In the genomic region with DNA sequence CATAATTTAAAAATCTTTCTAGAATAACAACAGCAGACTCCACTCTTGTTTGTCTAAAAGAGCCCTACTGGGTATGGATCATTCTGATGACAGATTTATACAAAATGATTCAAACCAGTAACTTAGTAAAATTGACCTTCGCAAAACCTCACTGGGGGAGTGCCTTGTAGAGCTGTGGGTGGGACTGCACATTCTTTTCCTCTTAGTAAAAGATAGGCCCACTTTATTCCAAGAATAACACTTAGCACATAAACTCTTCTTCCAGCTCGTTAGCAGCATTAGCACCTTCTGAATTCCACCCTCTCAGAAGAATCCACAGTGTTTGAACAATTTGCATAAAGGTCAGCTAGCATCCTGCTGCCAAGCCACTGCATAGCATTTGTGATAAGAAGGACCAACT, we compare ENCODE assay signal across 2 cellular contexts.
TF ChIP-seq lines count a peak whose summit lies in the region.

No MANE protein-coding gene starts in this region.

TF ChIP-seq in HEK293, 187 proteins besides CTCF, POLR2A, EP300 and RAD21 (continues in another document):
- TF ChIP-seq ZNF580 (tag by site-specific recombination; IDR thresholded peaks at IDR 0.05) (no peak), KLF7 (tag by site-specific recombination; IDR thresholded peaks at IDR 0.05; ENCODE audit: borderline replicate concordance) (no peak), ZNF391 (tag by site-specific recombination; IDR thresholded peaks at IDR 0.05; ENCODE audit: borderline replicate concordance, low read depth) (no peak), ZNF596 (tag by site-specific recombination; IDR thresholded peaks at IDR 0.05) (peak; percentile 30; the same call in 1 of the 2 replicates), KLF1 (tag by site-specific recombination; IDR thresholded peaks at IDR 0.05) (peak; percentile 38; the same call in 1 of the 2 replicates), ZFHX2 (tag by site-specific recombination; conservative IDR thresholded peaks at IDR 0.05) (0 out of 2 replicates have a peak, but pooled peaks have one; percentile 22), ZFP37 (tag by site-specific recombination; IDR thresholded peaks at IDR 0.05) (no peak), WT1 (tag by site-specific recombination; IDR thresholded peaks at IDR 0.05) (peak; percentile 54), ZNF404 (tag by site-specific recombination; IDR thresholded peaks at IDR 0.05) (no peak), ZSCAN5A (tag by site-specific recombination; IDR thresholded peaks at IDR 0.05) (no peak), PRDM6 (tag by site-specific recombination; IDR thresholded peaks at IDR 0.05) (peak; percentile 70), ZFP3 (tag by site-specific recombination; IDR thresholded peaks at IDR 0.05; ENCODE audit: low read depth) (no peak), ZNF354C (tag by site-specific recombination; IDR thresholded peaks at IDR 0.05; ENCODE audit: borderline replicate concordance, low read depth) (no peak), GLIS1 (tag by site-specific recombination; IDR thresholded peaks at IDR 0.05) (peak; percentile 77), ZNF311 (tag by site-specific recombination; IDR thresholded peaks at IDR 0.05; ENCODE audit: borderline replicate concordance) (no peak), YY1 (tag by site-specific recombination; IDR thresholded peaks at IDR 0.05) (no peak), PRDM1 (tag by site-specific recombination; IDR thresholded peaks at IDR 0.05) (no peak), KLF10 (tag by site-specific recombination; IDR thresholded peaks at IDR 0.05) (peak; percentile 68; the same call in 1 of the 2 replicates), ZNF623 (tag by site-specific recombination; IDR thresholded peaks at IDR 0.05) (no peak), ZNF138 (tag by site-specific recombination; IDR thresholded peaks at IDR 0.05; ENCODE audit: borderline replicate concordance) (no peak), FEZF1 (tag by site-specific recombination; IDR thresholded peaks at IDR 0.05) (peak; percentile 73), ZNF843 (tag by site-specific recombination; IDR thresholded peaks at IDR 0.05) (no peak), ZNF248 (tag by site-specific recombination; IDR thresholded peaks at IDR 0.05) (no peak), ZNF19 (tag by site-specific recombination; IDR thresholded peaks at IDR 0.05; ENCODE audit: low read depth) (no peak), KLF8 (tag by site-specific recombination; IDR thresholded peaks at IDR 0.05) (0 out of 2 replicates have a peak, but pooled peaks have one; percentile 26), ZNF324 (tag by site-specific recombination; IDR thresholded peaks at IDR 0.05) (no peak), ZNF544 (tag by site-specific recombination; IDR thresholded peaks at IDR 0.05) (no peak), ZFP69B (tag by site-specific recombination; IDR thresholded peaks at IDR 0.05) (no peak), ZNF510 (tag by site-specific recombination; IDR thresholded peaks at IDR 0.05; ENCODE audit: insufficient replicate concordance) (no peak)
- TF ChIP-seq, protein P1, sequence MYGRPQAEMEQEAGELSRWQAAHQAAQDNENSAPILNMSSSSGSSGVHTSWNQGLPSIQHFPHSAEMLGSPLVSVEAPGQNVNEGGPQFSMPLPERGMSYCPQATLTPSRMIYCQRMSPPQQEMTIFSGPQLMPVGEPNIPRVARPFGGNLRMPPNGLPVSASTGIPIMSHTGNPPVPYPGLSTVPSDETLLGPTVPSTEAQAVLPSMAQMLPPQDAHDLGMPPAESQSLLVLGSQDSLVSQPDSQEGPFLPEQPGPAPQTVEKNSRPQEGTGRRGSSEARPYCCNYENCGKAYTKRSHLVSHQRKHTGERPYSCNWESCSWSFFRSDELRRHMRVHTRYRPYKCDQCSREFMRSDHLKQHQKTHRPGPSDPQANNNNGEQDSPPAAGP (tag by site-specific recombination; IDR thresholded peaks at IDR 0.05): no peak
- TF ChIP-seq, protein P2, sequence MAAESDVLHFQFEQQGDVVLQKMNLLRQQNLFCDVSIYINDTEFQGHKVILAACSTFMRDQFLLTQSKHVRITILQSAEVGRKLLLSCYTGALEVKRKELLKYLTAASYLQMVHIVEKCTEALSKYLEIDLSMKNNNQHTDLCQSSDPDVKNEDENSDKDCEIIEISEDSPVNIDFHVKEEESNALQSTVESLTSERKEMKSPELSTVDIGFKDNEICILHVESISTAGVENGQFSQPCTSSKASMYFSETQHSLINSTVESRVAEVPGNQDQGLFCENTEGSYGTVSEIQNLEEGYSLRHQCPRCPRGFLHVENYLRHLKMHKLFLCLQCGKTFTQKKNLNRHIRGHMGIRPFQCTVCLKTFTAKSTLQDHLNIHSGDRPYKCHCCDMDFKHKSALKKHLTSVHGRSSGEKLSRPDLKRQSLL (tag by site-specific recombination; IDR thresholded peaks at IDR 0.05): no peak

TF ChIP-seq in WTC11, 78 proteins besides CTCF, POLR2A, EP300 and RAD21 (continued from another document):
- TF ChIP-seq ERG (CRISPR knock-in tag; IDR thresholded peaks at IDR 0.05) (no peak), GABPB1 (CRISPR knock-in tag; IDR thresholded peaks at IDR 0.05) (no peak), ZNF671 (CRISPR knock-in tag; IDR thresholded peaks at IDR 0.05) (no peak), MXD4 (CRISPR knock-in tag; IDR thresholded peaks at IDR 0.05; ENCODE audit: borderline replicate concordance) (no peak), E2F1 (CRISPR knock-in tag; IDR thresholded peaks at IDR 0.05) (no peak), PREB (CRISPR knock-in tag; IDR thresholded peaks at IDR 0.05; ENCODE audit: borderline replicate concordance) (no peak), KAT7 (CRISPR knock-in tag; IDR thresholded peaks at IDR 0.05; ENCODE audit: borderline replicate concordance) (no peak), USF1 (CRISPR knock-in tag; IDR thresholded peaks at IDR 0.05) (no peak), USF2 (CRISPR knock-in tag; IDR thresholded peaks at IDR 0.05) (no peak), E2F5 (CRISPR knock-in tag; IDR thresholded peaks at IDR 0.05) (no peak), NR2C2 (CRISPR knock-in tag; IDR thresholded peaks at IDR 0.05) (no peak), ZNF232 (CRISPR knock-in tag; IDR thresholded peaks at IDR 0.05) (no peak)
- TF ChIP-seq, protein P3, sequence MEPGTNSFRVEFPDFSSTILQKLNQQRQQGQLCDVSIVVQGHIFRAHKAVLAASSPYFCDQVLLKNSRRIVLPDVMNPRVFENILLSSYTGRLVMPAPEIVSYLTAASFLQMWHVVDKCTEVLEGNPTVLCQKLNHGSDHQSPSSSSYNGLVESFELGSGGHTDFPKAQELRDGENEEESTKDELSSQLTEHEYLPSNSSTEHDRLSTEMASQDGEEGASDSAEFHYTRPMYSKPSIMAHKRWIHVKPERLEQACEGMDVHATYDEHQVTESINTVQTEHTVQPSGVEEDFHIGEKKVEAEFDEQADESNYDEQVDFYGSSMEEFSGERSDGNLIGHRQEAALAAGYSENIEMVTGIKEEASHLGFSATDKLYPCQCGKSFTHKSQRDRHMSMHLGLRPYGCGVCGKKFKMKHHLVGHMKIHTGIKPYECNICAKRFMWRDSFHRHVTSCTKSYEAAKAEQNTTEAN (CRISPR knock-in tag; IDR thresholded peaks at IDR 0.05): no peak
- TF ChIP-seq, protein P4, sequence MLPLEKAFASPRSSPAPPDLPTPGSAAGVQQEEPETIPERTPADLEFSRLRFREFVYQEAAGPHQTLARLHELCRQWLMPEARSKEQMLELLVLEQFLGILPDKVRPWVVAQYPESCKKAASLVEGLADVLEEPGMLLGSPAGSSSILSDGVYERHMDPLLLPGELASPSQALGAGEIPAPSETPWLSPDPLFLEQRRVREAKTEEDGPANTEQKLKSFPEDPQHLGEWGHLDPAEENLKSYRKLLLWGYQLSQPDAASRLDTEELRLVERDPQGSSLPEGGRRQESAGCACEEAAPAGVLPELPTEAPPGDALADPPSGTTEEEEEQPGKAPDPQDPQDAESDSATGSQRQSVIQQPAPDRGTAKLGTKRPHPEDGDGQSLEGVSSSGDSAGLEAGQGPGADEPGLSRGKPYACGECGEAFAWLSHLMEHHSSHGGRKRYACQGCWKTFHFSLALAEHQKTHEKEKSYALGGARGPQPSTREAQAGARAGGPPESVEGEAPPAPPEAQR (CRISPR knock-in tag; IDR thresholded peaks at IDR 0.05): no peak
